Comparison of ENCODE assay signal across 1 cellular context in genomic region chr1:201895913-201896807, GRCh38.
TF ChIP-seq lines count a peak whose summit lies in the region.

No MANE protein-coding gene starts in this region.

TF ChIP-seq in K562, 482 proteins besides CTCF, POLR2A, EP300 and RAD21 (continued from another document and continues in another):
- no peak for TF ChIP-seq ZNF518B (CRISPR knock-in tag; IDR thresholded peaks at IDR 0.05)
- no peak for TF ChIP-seq ZNF280B (CRISPR knock-in tag; IDR thresholded peaks at IDR 0.05)
- TF ChIP-seq CBFA2T2 (conservative IDR thresholded peaks at IDR 0.05): 0 out of 2 replicates have a peak, but pooled peaks have one; percentile 3
- TF ChIP-seq SNRNP70 (optimal IDR thresholded peaks at IDR 0.05; ENCODE audit: low read depth, low read length): no peak
- TF ChIP-seq POLR2B (IDR thresholded peaks at IDR 0.05; ENCODE audit: low read depth, partially characterized antibody): no peak
- TF ChIP-seq TOE1 (IDR thresholded peaks at IDR 0.05; ENCODE audit: borderline replicate concordance): peak; percentile 74
- TF ChIP-seq TOE1 (CRISPR knock-in tag; IDR thresholded peaks at IDR 0.05; ENCODE audit: borderline replicate concordance, low read depth): no peak
- TF ChIP-seq POLR2AphosphoS5 (IDR thresholded peaks at IDR 0.05; ENCODE audit: control insufficient read depth, insufficient read depth, low read depth, low read length): no peak
- no peak for TF ChIP-seq PPARD (CRISPR knock-in tag; IDR thresholded peaks at IDR 0.05)
- TF ChIP-seq ZNF12 (CRISPR knock-in tag; IDR thresholded peaks at IDR 0.05): 0 out of 2 replicates have a peak, but pooled peaks have one; percentile 37
- TF ChIP-seq CHD1 (IDR thresholded peaks at IDR 0.05; ENCODE audit: low read length): no peak
- no peak for TF ChIP-seq HEY1 (CRISPR knock-in tag; IDR thresholded peaks at IDR 0.05; ENCODE audit: borderline replicate concordance)
- TF ChIP-seq MECOM (CRISPR knock-in tag; IDR thresholded peaks at IDR 0.05): no peak
- no peak for TF ChIP-seq ZNF165 (CRISPR knock-in tag; IDR thresholded peaks at IDR 0.05; ENCODE audit: borderline replicate concordance)
- 0 out of 2 replicates have a peak, but pooled peaks have one; percentile 61 for TF ChIP-seq RHOXF2B (CRISPR knock-in tag; conservative IDR thresholded peaks at IDR 0.05)
- TF ChIP-seq HSF4 (CRISPR knock-in tag; IDR thresholded peaks at IDR 0.05; ENCODE audit: borderline replicate concordance): no peak
- TF ChIP-seq ZNF318 (IDR thresholded peaks at IDR 0.05; ENCODE audit: borderline replicate concordance in 1 of 2, low read depth in 1 of 2): no peak
- TF ChIP-seq FOXA1 (IDR thresholded peaks at IDR 0.05; ENCODE audit: borderline replicate concordance): no peak
- no peak for TF ChIP-seq TCF15 (CRISPR knock-in tag; IDR thresholded peaks at IDR 0.05)
- TF ChIP-seq KDM2B (CRISPR knock-in tag; IDR thresholded peaks at IDR 0.05): no peak
- no peak for TF ChIP-seq BMI1 (IDR thresholded peaks at IDR 0.05; ENCODE audit: low read length)
- no peak for TF ChIP-seq ZKSCAN8 (CRISPR knock-in tag; IDR thresholded peaks at IDR 0.05)
- no peak for TF ChIP-seq MCM2 (IDR thresholded peaks at IDR 0.05; ENCODE audit: low read depth)
- TF ChIP-seq FOXP4 (CRISPR knock-in tag; IDR thresholded peaks at IDR 0.05; ENCODE audit: borderline replicate concordance): no peak
- no peak for TF ChIP-seq ASH1L (IDR thresholded peaks at IDR 0.05; ENCODE audit: borderline replicate concordance, low read depth, partially characterized antibody)
- TF ChIP-seq ZNF696 (CRISPR knock-in tag; conservative IDR thresholded peaks at IDR 0.05): no peak
- TF ChIP-seq TEAD1 (CRISPR knock-in tag; IDR thresholded peaks at IDR 0.05): peak in 1 of 2 experiments; percentile 80; a peak in 1 of 4 replicates
- no peak for TF ChIP-seq TSHZ1 (CRISPR knock-in tag; IDR thresholded peaks at IDR 0.05)
- TF ChIP-seq ZNF217 (CRISPR knock-in tag; IDR thresholded peaks at IDR 0.05): no peak
- no peak for TF ChIP-seq ZC3H11A (IDR thresholded peaks at IDR 0.05; ENCODE audit: low read depth, low read length)
- no peak for TF ChIP-seq ZNF778 (CRISPR knock-in tag; IDR thresholded peaks at IDR 0.05)
